In genomic region chr11:121444508-121444907, GRCh38 we compare ENCODE assay signal across 18 cellular contexts. TPM values are rescaled to one million over a fixed set of nuclear protein-coding genes. Genes with fewer than 3 reads are reported as not detected.
DNase-seq lines count a peak whose midpoint lies in the region; ATAC-seq and TF ChIP-seq lines count a peak whose summit lies in the region.
"Had no signal": no experiment of that assay in that cellular context is flagged by ENCODE, and none has a peak within 500 bp of the region (broad histone marks: within the 10 kb centered on the region; RNA-seq: fewer than 3 reads in every experiment).

No MANE protein-coding gene starts in this region.

- H3K9me3 Mint-ChIP-seq in activated CD8-positive, alpha-beta T cell treated with anti-CD3 and anti-CD28 coated beads for 36 hours: no peaks in the 10 kb centered on the region
- H3K9me3 Mint-ChIP-seq in activated CD8-positive, alpha-beta T cell treated with anti-CD3 and anti-CD28 coated beads, Interleukin-2, amount 10 ng/mL, durations not matched to agents 7 days and 5 days (ENCODE audit: insufficient read depth): no peaks in the 10 kb centered on the region
- no peaks in the 10 kb centered on the region for H3K9me3 Mint-ChIP-seq in CD4-positive, CD25-positive, alpha-beta regulatory T cell
- H3K9me3 Mint-ChIP-seq: CD14-positive monocyte had no signal

- H2AFZ ChIP-seq in OCI-LY3 (ENCODE audit: low read depth, low read length): no peak overlapping the region

- H3K27ac ChIP-seq in CD4-positive, CD25-positive, alpha-beta regulatory T cell (ENCODE audit: insufficient read depth, low read length, poor library complexity, severe bottlenecking): no peak overlapping the region
- H3K27ac ChIP-seq in OCI-LY3 (ENCODE audit: low read length): peak overlapping the region; percentile 98

- H3K27ac Mint-ChIP-seq in activated CD8-positive, alpha-beta T cell treated with anti-CD3 and anti-CD28 coated beads for 36 hours: peak overlapping the region; percentile 66
- H3K27ac Mint-ChIP-seq in activated CD8-positive, alpha-beta T cell treated with anti-CD3 and anti-CD28 coated beads, Interleukin-2, amount 10 ng/mL, durations not matched to agents 7 days and 5 days: no peak overlapping the region
- peak overlapping the region; percentile 49 to 96 (median 84) for H3K27ac Mint-ChIP-seq in CD4-positive, CD25-positive, alpha-beta regulatory T cell
- H3K27ac Mint-ChIP-seq: CD14-positive monocyte had no signal

- H3K36me3 ChIP-seq in CD4-positive, CD25-positive, alpha-beta regulatory T cell (ENCODE audit: control insufficient read depth, insufficient read depth, low read length): peaks cover 18% of the 10 kb centered on the region
- peaks cover 11% of the 10 kb centered on the region for H3K36me3 ChIP-seq in OCI-LY3 (replicated peaks; ENCODE audit: low read depth, low read length)

- intact Hi-C loops in activated CD8-positive, alpha-beta T cell treated with anti-CD3 and anti-CD28 coated beads for 36 hours (cut with micrococcal nuclease): no loop called here

- no peak overlapping the region for H3K4me3 ChIP-seq in CD4-positive, CD25-positive, alpha-beta regulatory T cell (ENCODE audit: low read depth, low read length)
- peak overlapping the region; percentile 57 for H3K4me3 ChIP-seq in OCI-LY3 (ENCODE audit: low read length)

- DNase-seq in activated CD8-positive, alpha-beta T cell treated with anti-CD3 and anti-CD28 coated beads for 36 hours: no peak
- DNase-seq in activated CD8-positive, alpha-beta T cell treated with anti-CD3 and anti-CD28 coated beads, Interleukin-2, amount 10 ng/mL, durations not matched to agents 7 days and 5 days: no peak
- DNase-seq in CD4-positive, CD25-positive, alpha-beta regulatory T cell: no peak
- DNase-seq in cerebellum (ENCODE audit: low spot score) (peak; percentile 71), nucleus accumbens (lab: John Stamatoyannopoulos, UW) (no peak)
- DNase-seq: H7, MM.1S, NCI-H1105, NCI-H1930, NCI-H2171, NCI-H446 treated with DMSO at 0.1 percent for 48 hours, NCI-H748 treated with DMSO at 0.1 percent for 48 hours had no signal

- peak overlapping the region; percentile 73 for H3K4me2 ChIP-seq in OCI-LY3 (ENCODE audit: low read length)

- ATAC-seq in activated CD8-positive, alpha-beta T cell treated with anti-CD3 and anti-CD28 coated beads for 36 hours: no peak
- ATAC-seq in activated CD8-positive, alpha-beta T cell treated with anti-CD3 and anti-CD28 coated beads, Interleukin-2, amount 10 ng/mL, durations not matched to agents 7 days and 5 days: no peak
- no peak for ATAC-seq in CD4-positive, CD25-positive, alpha-beta regulatory T cell (ENCODE audit: low read depth in 2 of 2)
- ATAC-seq in GM18502 (IDR thresholded peaks at IDR 0.05; ENCODE audit: poor library complexity, unreplicated experiment): no peak
- no peak for ATAC-seq in GM18498 (IDR thresholded peaks at IDR 0.05; ENCODE audit: unreplicated experiment)
- ATAC-seq: Panc1, Right ventricle myocardium inferior had no signal

- CTCF ChIA-PET in activated CD8-positive, alpha-beta T cell treated with anti-CD3 and anti-CD28 coated beads for 36 hours (lab: Charles Lee): no interaction called here
- CTCF ChIA-PET in activated CD8-positive, alpha-beta T cell treated with anti-CD3 and anti-CD28 coated beads, Interleukin-2, amount 10 ng/mL, durations not matched to agents 7 days and 5 days (lab: Charles Lee): interaction anchor here (1.4 to 2.0 kb wide), 3 partner anchors 10 to 23 kb away, joined by 4 to 7 read pairs (median 5); no protein-coding TSS in a partner anchor

- POLR2A ChIA-PET in activated CD8-positive, alpha-beta T cell treated with anti-CD3 and anti-CD28 coated beads for 36 hours (lab: Charles Lee): no interaction called here
- POLR2A ChIA-PET in activated CD8-positive, alpha-beta T cell treated with anti-CD3 and anti-CD28 coated beads, Interleukin-2, amount 10 ng/mL, durations not matched to agents 7 days and 5 days (lab: Charles Lee): no interaction called here

- peak overlapping the region; percentile 75 for H3K9ac ChIP-seq in OCI-LY3 (ENCODE audit: low read length)

- no peak overlapping the region for H3K4me3 Mint-ChIP-seq in activated CD8-positive, alpha-beta T cell treated with anti-CD3 and anti-CD28 coated beads for 36 hours
- H3K4me3 Mint-ChIP-seq in activated CD8-positive, alpha-beta T cell treated with anti-CD3 and anti-CD28 coated beads, Interleukin-2, amount 10 ng/mL, durations not matched to agents 7 days and 5 days: no peak overlapping the region
- H3K4me3 Mint-ChIP-seq in CD4-positive, CD25-positive, alpha-beta regulatory T cell: no peak overlapping the region
- H3K4me3 Mint-ChIP-seq: CD14-positive monocyte had no signal

- no peaks in the 10 kb centered on the region for H3K27me3 Mint-ChIP-seq in activated CD8-positive, alpha-beta T cell treated with anti-CD3 and anti-CD28 coated beads for 36 hours
- H3K27me3 Mint-ChIP-seq in activated CD8-positive, alpha-beta T cell treated with anti-CD3 and anti-CD28 coated beads, Interleukin-2, amount 10 ng/mL, durations not matched to agents 7 days and 5 days (ENCODE audit: low read depth): no peaks in the 10 kb centered on the region
- H3K27me3 Mint-ChIP-seq in CD4-positive, CD25-positive, alpha-beta regulatory T cell: no peaks in the 10 kb centered on the region

- peaks cover 27% of the 10 kb centered on the region for H3K36me3 Mint-ChIP-seq in activated CD8-positive, alpha-beta T cell treated with anti-CD3 and anti-CD28 coated beads for 36 hours (ENCODE audit: low read depth)
- H3K36me3 Mint-ChIP-seq in activated CD8-positive, alpha-beta T cell treated with anti-CD3 and anti-CD28 coated beads, Interleukin-2, amount 10 ng/mL, durations not matched to agents 7 days and 5 days (ENCODE audit: low read depth): peaks cover 30% of the 10 kb centered on the region
- H3K36me3 Mint-ChIP-seq in CD4-positive, CD25-positive, alpha-beta regulatory T cell: peaks cover 52% of the 10 kb centered on the region
- H3K36me3 Mint-ChIP-seq: CD14-positive monocyte had no signal

- no peak for TF ChIP-seq CTCF in activated CD8-positive, alpha-beta T cell treated with anti-CD3 and anti-CD28 coated beads for 36 hours (IDR thresholded peaks at IDR 0.05)
- no peak for TF ChIP-seq CTCF in OCI-LY3 (IDR thresholded peaks at IDR 0.05; ENCODE audit: low read depth, low read length)

- no peaks in the 10 kb centered on the region for H3K9me3 ChIP-seq in CD4-positive, CD25-positive, alpha-beta regulatory T cell (ENCODE audit: control insufficient read depth in 2 of 2, low read length in 2 of 2)
- H3K9me3 ChIP-seq in OCI-LY3 (ENCODE audit: insufficient read depth, low read length): no peaks in the 10 kb centered on the region

- H4K20me1 ChIP-seq in OCI-LY3 (ENCODE audit: insufficient read depth, low read length): no peaks in the 10 kb centered on the region

- H3K79me2 ChIP-seq in OCI-LY3 (ENCODE audit: low read length): peaks cover 4% of the 10 kb centered on the region; the same call in 1 of the 2 replicates

- H3K4me1 Mint-ChIP-seq in activated CD8-positive, alpha-beta T cell treated with anti-CD3 and anti-CD28 coated beads for 36 hours (ENCODE audit: low read depth): peaks cover 54% of the 10 kb centered on the region
- H3K4me1 Mint-ChIP-seq in activated CD8-positive, alpha-beta T cell treated with anti-CD3 and anti-CD28 coated beads, Interleukin-2, amount 10 ng/mL, durations not matched to agents 7 days and 5 days (ENCODE audit: low read depth): peaks cover 55% of the 10 kb centered on the region
- H3K4me1 Mint-ChIP-seq in CD4-positive, CD25-positive, alpha-beta regulatory T cell: peaks cover 23 to 59% (median 34%) of the 10 kb centered on the region in 4 donors

- H3K4me1 ChIP-seq in CD4-positive, CD25-positive, alpha-beta regulatory T cell (ENCODE audit: control insufficient read depth, insufficient read depth, low read length, poor library complexity, severe bottlenecking): peaks cover 20% of the 10 kb centered on the region
- H3K4me1 ChIP-seq in OCI-LY3 (ENCODE audit: low read length): peaks cover 65% of the 10 kb centered on the region

- H3K27me3 ChIP-seq in CD4-positive, CD25-positive, alpha-beta regulatory T cell (ENCODE audit: control insufficient read depth, insufficient read depth, low read length): no peaks in the 10 kb centered on the region
- H3K27me3 ChIP-seq in OCI-LY3 (ENCODE audit: low read depth, low read length): no peaks in the 10 kb centered on the region

RNA-seq across cellular contexts. Expression of gene SORL1, which starts 7.6 kb away (rescaled TPM):
- total RNA-seq in activated CD8-positive, alpha-beta T cell treated with anti-CD3 and anti-CD28 coated beads for 36 hours: 10 to 100 TPM; 61.1 to 64.6 TPM
- total RNA-seq in activated CD8-positive, alpha-beta T cell treated with anti-CD3 and anti-CD28 coated beads, Interleukin-2, amount 10 ng/mL, durations not matched to agents 7 days and 5 days: 100 to 1,000 TPM in 1 of 2 experiments, 10 to 100 TPM in 1; 98.9 to 107 TPM
- total RNA-seq in CD4-positive, CD25-positive, alpha-beta regulatory T cell: 441 TPM
- 100 to 1,000 TPM; 143 to 169 (median 162) TPM for polyA plus RNA-seq in CD4-positive, CD25-positive, alpha-beta regulatory T cell
- total RNA-seq in cerebellum: 41.6 TPM
